Comparison of ENCODE assay signal across 25 cellular contexts in the genomic region with DNA sequence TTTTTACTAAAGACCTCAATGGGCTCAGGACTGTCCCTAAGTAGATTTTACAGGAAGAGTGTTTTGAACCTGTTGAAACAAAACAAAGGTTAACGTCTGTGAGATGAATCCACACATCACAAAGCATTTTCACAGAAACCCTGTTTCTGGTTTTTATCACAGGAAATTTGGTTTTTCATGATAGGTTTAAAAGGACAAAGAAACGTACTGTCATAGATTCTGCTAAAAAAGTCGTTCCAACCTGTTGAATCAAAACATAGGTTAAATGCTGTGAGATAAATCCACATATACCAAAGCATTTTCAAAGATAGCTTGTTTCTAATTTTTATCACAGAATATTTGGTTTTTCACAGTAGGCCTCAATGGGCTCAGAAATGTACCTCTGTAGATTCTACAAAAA.
"Had no signal": no experiment of that assay in that cellular context is flagged by ENCODE, and none has a peak within 500 bp of the region (broad histone marks: within the 10 kb centered on the region; RNA-seq: fewer than 3 reads in every experiment).

No MANE protein-coding gene starts in this region.

- H3K27me3 Mint-ChIP-seq: dendritic cell treated with granulocyte-macrophage colony-stimulating factor and Interleukin-4, amounts not matched to agents 40 ng/mL and 50 ng/mL, for 4 days; effector memory CD8-positive, alpha-beta T cell had no signal

- H3K27me3 ChIP-seq: colonic mucosa, dorsolateral prefrontal cortex, esophagus muscularis mucosa, esophagus squamous epithelium, foreskin keratinocyte, gastrocnemius medialis, gastroesophageal sphincter, heart left ventricle, heart right ventricle, hepatocyte had no signal

- DNase-seq: colonic mucosa; cortex of kidney; dermis blood vessel endothelial cell; dorsolateral prefrontal cortex; effector CD4-positive, alpha-beta T cell; effector CD8-positive, alpha-beta T cell; effector memory CD4-positive, alpha-beta T cell; effector memory CD8-positive, alpha-beta T cell; erythroblast; esophagus squamous epithelium; foreskin fibroblast; foreskin keratinocyte; foreskin melanocyte; gastrocnemius medialis; glutamatergic neuron; head of caudate nucleus; heart left ventricle; heart right ventricle had no signal

- ATAC-seq: effector memory CD8-positive, alpha-beta T cell; esophagus mucosa; foreskin keratinocyte; gastrocnemius medialis; gastroesophageal sphincter; heart left ventricle; heart right ventricle had no signal

- H3K27ac ChIP-seq: colonic mucosa, coronary artery, dorsolateral prefrontal cortex, epithelial cell of prostate, esophagus muscularis mucosa, esophagus squamous epithelium, foreskin keratinocyte, gastrocnemius medialis, gastroesophageal sphincter, heart left ventricle, heart right ventricle, hepatocyte had no signal

- H3K36me3 ChIP-seq: colonic mucosa, esophagus muscularis mucosa, esophagus squamous epithelium, gastrocnemius medialis, gastroesophageal sphincter, heart left ventricle, heart right ventricle had no signal

- H3K4me3 ChIP-seq: colonic mucosa, coronary artery, dorsolateral prefrontal cortex, esophagus muscularis mucosa, esophagus squamous epithelium, gastrocnemius medialis, gastroesophageal sphincter, heart left ventricle, heart right ventricle, hepatocyte had no signal

- H3K9me3 ChIP-seq: colonic mucosa, gastrocnemius medialis had no signal

- H3K4me3 Mint-ChIP-seq: dendritic cell treated with granulocyte-macrophage colony-stimulating factor and Interleukin-4, amounts not matched to agents 40 ng/mL and 50 ng/mL, for 4 days; effector memory CD8-positive, alpha-beta T cell had no signal

- H3K27ac Mint-ChIP-seq: dendritic cell treated with granulocyte-macrophage colony-stimulating factor and Interleukin-4, amounts not matched to agents 40 ng/mL and 50 ng/mL, for 4 days; effector memory CD8-positive, alpha-beta T cell had no signal

- H3K4me1 ChIP-seq: colonic mucosa, esophagus squamous epithelium, foreskin keratinocyte, gastroesophageal sphincter had no signal
